In the genomic region with DNA sequence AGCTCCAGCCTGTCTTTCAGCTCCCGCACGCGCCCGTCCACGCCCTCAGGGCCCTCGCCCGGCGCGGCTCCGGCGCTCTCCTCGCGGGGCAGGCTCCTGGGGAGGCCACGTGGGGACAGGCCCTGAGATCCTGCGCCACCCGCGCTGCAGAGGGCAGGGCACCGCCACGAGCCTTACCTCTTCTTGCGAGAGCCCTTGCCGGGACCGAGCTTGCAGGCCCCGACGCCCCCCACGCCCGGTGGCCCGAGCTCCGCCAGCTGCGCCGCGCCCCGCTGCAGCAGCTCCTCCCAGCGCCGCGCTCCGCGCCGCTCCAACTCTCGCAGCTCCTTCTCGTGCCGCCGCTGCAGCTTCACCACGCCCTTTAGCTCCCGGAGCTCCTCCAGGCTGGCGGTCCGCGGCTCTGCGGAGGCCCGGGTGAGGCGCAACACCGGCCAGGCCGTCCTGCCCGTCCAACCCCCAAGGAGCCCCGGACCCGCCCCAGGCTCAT, we compare ENCODE assay signal across 8 cellular contexts. TPM values are rescaled to one million over a fixed set of nuclear protein-coding genes. Genes with fewer than 3 reads are reported as not detected.
DNase-seq lines count a peak whose midpoint lies in the region; ATAC-seq and TF ChIP-seq lines count a peak whose summit lies in the region.

No MANE protein-coding gene starts in this region.

- H3K36me3 ChIP-seq in osteoblast (ENCODE audit: insufficient read depth, low read length) = no peaks in the 10 kb centered on the region
- peaks cover 7% of the 10 kb centered on the region for H3K36me3 ChIP-seq in CD8-positive, alpha-beta memory T cell (ENCODE audit: insufficient read depth, low read length)

- peak overlapping the region; percentile 72 for H2AFZ ChIP-seq in osteoblast (ENCODE audit: low read length)

- no peaks in the 10 kb centered on the region for H3K9me3 Mint-ChIP-seq in CD8-positive, alpha-beta memory T cell

- intact Hi-C loops in posterior vena cava (cut with DNase I) = no loop called here

- ATAC-seq in HG03342 (IDR thresholded peaks at IDR 0.05; ENCODE audit: unreplicated experiment) (no peak), HG03139 (IDR thresholded peaks at IDR 0.05; ENCODE audit: unreplicated experiment) (no peak)

- H3K4me2 ChIP-seq in osteoblast (ENCODE audit: insufficient read depth, low read length) = peak overlapping the region; percentile 66

- H3K4me1 ChIP-seq in osteoblast (ENCODE audit: insufficient read depth, low read length) = no peaks in the 10 kb centered on the region
- H3K4me1 ChIP-seq in CD8-positive, alpha-beta memory T cell (ENCODE audit: insufficient read depth, low read length) = no peaks in the 10 kb centered on the region

- H3K27ac Mint-ChIP-seq in CD8-positive, alpha-beta memory T cell = no peak overlapping the region

- TF ChIP-seq CTCF in osteoblast (IDR thresholded peaks at IDR 0.05; ENCODE audit: extremely low read depth, low read depth, low read length) = no peak

- H3K4me3 Mint-ChIP-seq in CD8-positive, alpha-beta memory T cell = no peak overlapping the region

- H3K27ac ChIP-seq in osteoblast (ENCODE audit: low read depth, low read length) = no peak overlapping the region
- H3K27ac ChIP-seq in CD8-positive, alpha-beta memory T cell (ENCODE audit: low read depth, low read length) = no peak overlapping the region

- H3K4me3 ChIP-seq in osteoblast (ENCODE audit: insufficient read depth, low read length) = peak overlapping the region; percentile 57
- H3K4me3 ChIP-seq in CD8-positive, alpha-beta memory T cell (ENCODE audit: low read length) = no peak overlapping the region

- peaks cover 31% of the 10 kb centered on the region for H3K27me3 ChIP-seq in osteoblast (ENCODE audit: insufficient read depth, low read length)
- no peaks in the 10 kb centered on the region for H3K27me3 ChIP-seq in CD8-positive, alpha-beta memory T cell (ENCODE audit: insufficient read depth, low read length, poor library complexity, severe bottlenecking)

- POLR2A ChIA-PET in CD8-positive, alpha-beta memory T cell (lab: Charles Lee) = no interaction called here

- CTCF ChIA-PET in CD8-positive, alpha-beta memory T cell (lab: Charles Lee) = interaction anchor here (0.9 to 2.7 kb wide), 7 partner anchors 11 to 131 kb away, joined by 3 to 9 read pairs (median 3); partner anchors contain the start of genes INAFM2 and PLCB2

- no peaks in the 10 kb centered on the region for H3K9me3 ChIP-seq in osteoblast (ENCODE audit: low read depth, low read length)
- H3K9me3 ChIP-seq in CD8-positive, alpha-beta memory T cell (ENCODE audit: low read length) = no peaks in the 10 kb centered on the region

- H3K27me3 Mint-ChIP-seq in CD8-positive, alpha-beta memory T cell = no peaks in the 10 kb centered on the region

- H4K20me1 ChIP-seq in osteoblast (ENCODE audit: insufficient read depth, low read length) = no peaks in the 10 kb centered on the region

- H3K79me2 ChIP-seq in osteoblast (ENCODE audit: insufficient read depth, low read length) = no peaks in the 10 kb centered on the region

- peaks cover 0 to 73% (median 7%) of the 10 kb centered on the region in 3 donors for H3K36me3 Mint-ChIP-seq in CD8-positive, alpha-beta memory T cell

- H3K4me1 Mint-ChIP-seq in CD8-positive, alpha-beta memory T cell = no peaks in the 10 kb centered on the region

- DNase-seq in ELF-1 (ENCODE audit: low read depth, low spot score) (peak; percentile 73), NCI-H774 (lab: John Stamatoyannopoulos, UW) (peak; percentile 5), fibroblast of gingiva (ENCODE audit: low read depth) (peak; percentile 49), osteoblast (ENCODE audit: insufficient read length, low spot score, missing footprints) (peak; percentile 98), posterior vena cava (ENCODE audit: low spot score) (no peak)
- DNase-seq in CD8-positive, alpha-beta memory T cell = no peak

RNA-seq across cellular contexts. Expression of gene ANKRD63, which starts 8.3 kb away (rescaled TPM):
- total RNA-seq in osteoblast (not detected in 2 replicates), posterior vena cava (not detected)
- not detected for total RNA-seq in CD8-positive, alpha-beta memory T cell
- not detected for polyA plus RNA-seq in CD8-positive, alpha-beta memory T cell

RNA-seq across cellular contexts. Expression of gene PLCB2, which starts 16.6 kb away (rescaled TPM):
- under 0.01 TPM in 2 replicates for total RNA-seq in osteoblast
- total RNA-seq in posterior vena cava = 10 to 100 TPM; 20.8 to 29.0 TPM
- 10 to 100 TPM; 57.3 to 57.7 TPM for total RNA-seq in CD8-positive, alpha-beta memory T cell
- 34.8 TPM for polyA plus RNA-seq in CD8-positive, alpha-beta memory T cell

RNA-seq across cellular contexts. Expression of gene INAFM2, which starts 32.4 kb away (rescaled TPM):
- total RNA-seq in osteoblast (16.8 and 17.7 TPM in 2 replicates), posterior vena cava (10 to 100 TPM; 25.3 to 27.1 TPM)
- total RNA-seq in CD8-positive, alpha-beta memory T cell = 10 to 100 TPM; 13.5 to 15.3 TPM
- 2.7 TPM for polyA plus RNA-seq in CD8-positive, alpha-beta memory T cell

RNA-seq across cellular contexts. Expression of gene CCDC9B, which starts 49.6 kb away (rescaled TPM):
- 18.3 and 23.9 TPM in 2 replicates for total RNA-seq in osteoblast
- 10 to 100 TPM; 29.2 to 31.2 TPM for total RNA-seq in posterior vena cava
- under 1 TPM; 0.39 to 0.47 TPM for total RNA-seq in CD8-positive, alpha-beta memory T cell
- polyA plus RNA-seq in CD8-positive, alpha-beta memory T cell = 0.08 TPM

RNA-seq across cellular contexts. Expression of gene PAK6, which starts 52.3 kb away (rescaled TPM):
- total RNA-seq in osteoblast (not detected in 2 replicates), posterior vena cava (under 1 TPM; 0.37 to 0.38 TPM)
- 1 to 10 TPM; 1.7 to 1.9 TPM for total RNA-seq in CD8-positive, alpha-beta memory T cell
- polyA plus RNA-seq in CD8-positive, alpha-beta memory T cell = 2.8 TPM

Comparison
In these comparisons a context has a peak if more than half of its experiments do, and no peak if none do; other contexts are left out.
1. DNase-seq: peak in ELF-1 (single experiment), NCI-H774 (single experiment), fibroblast of gingiva (single experiment) and osteoblast (single experiment); none in posterior vena cava (single experiment) and CD8-positive, alpha-beta memory T cell (0 of 5).
2. RNA of gene PLCB2, which starts 16.6 kb away (total RNA-seq): 57.3 to 57.7 TPM in CD8-positive, alpha-beta memory T cell and 20.8 to 29.0 TPM in posterior vena cava; under 0.01 TPM in osteoblast; every median in the first group is over 10 times any median in the second.